ENCODE assay signal across 1 cellular context in genomic region chr12:47672068-47672467, GRCh38.
TF ChIP-seq lines count a peak whose summit lies in the region.

No MANE protein-coding gene starts in this region.

TF ChIP-seq in HepG2, 621 proteins besides CTCF, POLR2A, EP300 and RAD21:
- TF ChIP-seq ZNF24 (IDR thresholded peaks at IDR 0.05) (no peak), ZBTB42 (CRISPR knock-in tag; IDR thresholded peaks at IDR 0.05) (no peak), ELF4 (CRISPR knock-in tag; IDR thresholded peaks at IDR 0.05; ENCODE audit: borderline replicate concordance) (no peak), ZNF460 (CRISPR knock-in tag; IDR thresholded peaks at IDR 0.05; ENCODE audit: borderline replicate concordance) (no peak), CENPX (CRISPR knock-in tag; IDR thresholded peaks at IDR 0.05) (no peak), HOXA3 (CRISPR knock-in tag; IDR thresholded peaks at IDR 0.05) (no peak), ZNF567 (CRISPR knock-in tag; IDR thresholded peaks at IDR 0.05; ENCODE audit: borderline replicate concordance) (no peak), TBL1XR1 (IDR thresholded peaks at IDR 0.05; ENCODE audit: borderline replicate concordance, low read length, partially characterized antibody) (no peak), CEBPB (IDR thresholded peaks at IDR 0.05; ENCODE audit: borderline replicate concordance, low read depth, low read length) (no peak)
- TF ChIP-seq, protein P1, sequence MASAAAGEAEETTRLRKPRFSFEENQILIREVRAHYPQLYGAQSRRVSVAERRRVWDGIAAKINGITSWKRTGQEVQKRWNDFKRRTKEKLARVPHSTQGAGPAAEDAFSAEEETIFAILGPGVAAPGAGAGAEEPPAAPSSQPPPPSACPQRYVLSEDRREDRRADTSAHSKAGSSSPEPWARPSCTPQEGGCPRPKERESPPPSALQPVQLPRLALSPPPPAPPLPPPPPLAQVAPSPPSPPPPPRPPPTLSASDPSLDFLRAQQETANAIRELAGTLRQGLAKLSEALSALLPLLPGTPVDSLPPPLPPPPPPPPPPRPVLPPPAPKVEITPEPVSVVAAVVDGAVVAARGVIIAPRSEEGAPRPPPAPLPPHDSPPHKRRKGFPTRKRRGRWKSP (CRISPR knock-in tag; IDR thresholded peaks at IDR 0.05) = no peak
- TF ChIP-seq, protein P2, sequence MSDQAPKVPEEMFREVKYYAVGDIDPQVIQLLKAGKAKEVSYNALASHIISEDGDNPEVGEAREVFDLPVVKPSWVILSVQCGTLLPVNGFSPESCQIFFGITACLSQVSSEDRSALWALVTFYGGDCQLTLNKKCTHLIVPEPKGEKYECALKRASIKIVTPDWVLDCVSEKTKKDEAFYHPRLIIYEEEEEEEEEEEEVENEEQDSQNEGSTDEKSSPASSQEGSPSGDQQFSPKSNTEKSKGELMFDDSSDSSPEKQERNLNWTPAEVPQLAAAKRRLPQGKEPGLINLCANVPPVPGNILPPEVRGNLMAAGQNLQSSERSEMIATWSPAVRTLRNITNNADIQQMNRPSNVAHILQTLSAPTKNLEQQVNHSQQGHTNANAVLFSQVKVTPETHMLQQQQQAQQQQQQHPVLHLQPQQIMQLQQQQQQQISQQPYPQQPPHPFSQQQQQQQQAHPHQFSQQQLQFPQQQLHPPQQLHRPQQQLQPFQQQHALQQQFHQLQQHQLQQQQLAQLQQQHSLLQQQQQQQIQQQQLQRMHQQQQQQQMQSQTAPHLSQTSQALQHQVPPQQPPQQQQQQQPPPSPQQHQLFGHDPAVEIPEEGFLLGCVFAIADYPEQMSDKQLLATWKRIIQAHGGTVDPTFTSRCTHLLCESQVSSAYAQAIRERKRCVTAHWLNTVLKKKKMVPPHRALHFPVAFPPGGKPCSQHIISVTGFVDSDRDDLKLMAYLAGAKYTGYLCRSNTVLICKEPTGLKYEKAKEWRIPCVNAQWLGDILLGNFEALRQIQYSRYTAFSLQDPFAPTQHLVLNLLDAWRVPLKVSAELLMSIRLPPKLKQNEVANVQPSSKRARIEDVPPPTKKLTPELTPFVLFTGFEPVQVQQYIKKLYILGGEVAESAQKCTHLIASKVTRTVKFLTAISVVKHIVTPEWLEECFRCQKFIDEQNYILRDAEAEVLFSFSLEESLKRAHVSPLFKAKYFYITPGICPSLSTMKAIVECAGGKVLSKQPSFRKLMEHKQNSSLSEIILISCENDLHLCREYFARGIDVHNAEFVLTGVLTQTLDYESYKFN (CRISPR knock-in tag; conservative IDR thresholded peaks at IDR 0.05) = no peak
TF ChIP-seq in HepG2: peak in this region for 0.
